ENCODE assay signal across 8 cellular contexts in genomic region chr18:74148543-74149070, GRCh38. TPM values are rescaled to one million over a fixed set of nuclear protein-coding genes. Genes with fewer than 3 reads are reported as not detected.
DNase-seq lines count a peak whose midpoint lies in the region; ATAC-seq, FAIRE-seq and TF ChIP-seq lines count a peak whose summit lies in the region.

No MANE protein-coding gene starts in this region.

- peaks cover 2% of the 10 kb centered on the region for H3K9me3 Mint-ChIP-seq in activated naive CD8-positive, alpha-beta T cell treated with anti-CD3 and anti-CD28 coated beads for 36 hours

- in situ Hi-C loops in HepG2 (cut with HindIII; ENCODE audit: extremely low pct_ligation_motif_present, low pct_unique_long_range_greater_than_20kb): no loop called here

- H3K4me3 Mint-ChIP-seq in activated naive CD8-positive, alpha-beta T cell treated with anti-CD3 and anti-CD28 coated beads for 36 hours: peak overlapping the region; percentile 98

- peak in 1 of 2 experiments; percentile 53; a peak in 1 of 4 replicates for TF ChIP-seq POLR2A in HepG2 (IDR thresholded peaks at IDR 0.05; ENCODE audit: insufficient read depth in 1 of 2, low read depth in 2 of 2, low read length in 2 of 2)

- peaks cover 0 to 5% of the 10 kb centered on the region in 2 experiments; a peak in 2 of 5 replicates for H3K27me3 ChIP-seq in HepG2 (ENCODE audit: control insufficient read depth in 1 of 2, insufficient read depth in 2 of 2, low read length in 2 of 2)
- H3K27me3 ChIP-seq in upper lobe of right lung: no peaks in the 10 kb centered on the region

- H3K9me3 ChIP-seq in HepG2 (ENCODE audit: low read length) (no peaks in the 10 kb centered on the region), upper lobe of right lung (no peaks in the 10 kb centered on the region)

- no peaks in the 10 kb centered on the region for H4K20me1 ChIP-seq in HepG2 (ENCODE audit: insufficient read depth, low read length)

- H3K27ac ChIP-seq in HepG2 (ENCODE audit: extremely low read length, insufficient read depth, low read length): peak overlapping the region; percentile 67
- H3K27ac ChIP-seq in upper lobe of right lung: peak overlapping the region; percentile 90

- H3K4me3 ChIP-seq in HepG2 (replicated peaks in 1 of 3; ENCODE audit: insufficient read depth in 1 of 3, low read depth in 2 of 3, low read length in 3 of 3) (peak overlapping the region; percentile 80 to 96 (median 80)), upper lobe of right lung (peak overlapping the region; percentile 75)

- TF ChIP-seq EP300 in HepG2 (IDR thresholded peaks at IDR 0.05; ENCODE audit: low read depth in 2 of 2, low read length in 2 of 2) (no peak), HepG2 (CRISPR knock-in tag; IDR thresholded peaks at IDR 0.05; ENCODE audit: borderline replicate concordance) (no peak)

- H3K4me1 Mint-ChIP-seq in activated naive CD8-positive, alpha-beta T cell treated with anti-CD3 and anti-CD28 coated beads for 36 hours: peaks cover 52% of the 10 kb centered on the region

- H3K36me3 ChIP-seq in HepG2 (replicated peaks in 1 of 2; ENCODE audit: control insufficient read depth in 1 of 2, insufficient read depth in 2 of 2, low read length in 2 of 2) (peaks cover 9 to 19% of the 10 kb centered on the region in 2 experiments; a peak in 4 of 5 replicates), upper lobe of right lung (no peaks in the 10 kb centered on the region)

- peak overlapping the region; percentile 89 for H2AFZ ChIP-seq in HepG2 (ENCODE audit: low read length)

- peak overlapping the region; percentile 89 for H3K9ac ChIP-seq in HepG2 (ENCODE audit: insufficient read depth, low read depth, low read length)

- peak; percentile 57 for DNase-seq in DMS53 (lab: John Stamatoyannopoulos, UW)
- DNase-seq in DMS53 treated with DMSO at 0.1 percent for 48 hours (lab: John Stamatoyannopoulos, UW; ENCODE audit: unreplicated experiment): no peak
- no peak for DNase-seq in activated naive CD8-positive, alpha-beta T cell treated with anti-CD3 and anti-CD28 coated beads for 36 hours
- DNase-seq in HepG2 (ENCODE audit: low spot score): no peak
- DNase-seq in upper lobe of right lung: no peak
- no peak for DNase-seq in D721Med (ENCODE audit: insufficient read length, low spot score)
- DNase-seq in AG08396 (ENCODE audit: low spot score): no peak

- peaks cover 38% of the 10 kb centered on the region for H3K36me3 Mint-ChIP-seq in activated naive CD8-positive, alpha-beta T cell treated with anti-CD3 and anti-CD28 coated beads for 36 hours

- peak overlapping the region; percentile 99 for H3K27ac Mint-ChIP-seq in activated naive CD8-positive, alpha-beta T cell treated with anti-CD3 and anti-CD28 coated beads for 36 hours

- intact Hi-C loops in HepG2 (cut with micrococcal nuclease; ENCODE audit: unreplicated experiment) (loop anchor here (5.0 kb wide), 1 partner anchor 349 kb away; the partner anchor contains the start of gene CNDP2), upper lobe of right lung (cut with DNase I) (no loop called here)

- H3K4me2 ChIP-seq in HepG2 (ENCODE audit: low read depth, low read length): peak overlapping the region; percentile 96

- peaks cover 31% of the 10 kb centered on the region for H3K4me1 ChIP-seq in HepG2 (ENCODE audit: insufficient read depth, low read length)
- H3K4me1 ChIP-seq in upper lobe of right lung: peaks cover 20% of the 10 kb centered on the region

- FAIRE-seq in HepG2 (lab: Jason Lieb, UNC): no peak
- no peak for FAIRE-seq in D721Med (lab: Jason Lieb, UNC)

- POLR2A ChIA-PET in HepG2 (lab: Yijun Ruan, JAX): interaction anchor here (0.7 kb wide), 1 partner anchor 24 kb away, joined by 3 read pairs; no protein-coding TSS in a partner anchor

- ATAC-seq in HG03064 (IDR thresholded peaks at IDR 0.05; ENCODE audit: low read depth, unreplicated experiment) (peak; percentile 10), HepG2 (no peak), upper lobe of right lung (no peak)

- no peak for TF ChIP-seq RAD21 in HepG2 (CRISPR knock-in tag; IDR thresholded peaks at IDR 0.05)

- BruUV-seq in HepG2 (replicated peaks; lab: Mats Ljungman, UMichigan): TSS peak; percentile 81

- TF ChIP-seq CTCF in HepG2 (CRISPR knock-in tag; IDR thresholded peaks at IDR 0.05) (no peak), upper lobe of right lung (IDR thresholded peaks at IDR 0.05) (no peak), D721Med (IDR thresholded peaks at IDR 0.05; ENCODE audit: insufficient read depth, missing control alignments) (no peak)

- peaks cover 6% of the 10 kb centered on the region for H3K27me3 Mint-ChIP-seq in activated naive CD8-positive, alpha-beta T cell treated with anti-CD3 and anti-CD28 coated beads for 36 hours

- peaks cover 49% of the 10 kb centered on the region for H3K79me2 ChIP-seq in HepG2 (ENCODE audit: insufficient read depth, low read length)

- CTCF ChIA-PET in HepG2 (lab: Yijun Ruan, JAX; ENCODE audit: low intra/inter-chr PET ratio, low total read pairs): no interaction called here

- WGBS in HepG2 (ENCODE audit: low lambda C conversion rate): 1% methylated on average over 23 of the region's 25 CpGs

TF ChIP-seq in HepG2, 621 proteins besides CTCF, POLR2A, EP300 and RAD21 (continues in another document):
- TF ChIP-seq MED8 (CRISPR knock-in tag; IDR thresholded peaks at IDR 0.05; ENCODE audit: insufficient replicate concordance): no peak
- 0 out of 2 replicates have a peak, but pooled peaks have one; percentile 7 for TF ChIP-seq DRAP1 (CRISPR knock-in tag; IDR thresholded peaks at IDR 0.05)

RNA-seq across cellular contexts. Expression of gene TIMM21, which starts 0.3 kb away (rescaled TPM):
- 10 to 100 TPM; 78.1 to 79.0 TPM for total RNA-seq in activated naive CD8-positive, alpha-beta T cell treated with anti-CD3 and anti-CD28 coated beads for 36 hours
- total RNA-seq in HepG2 (2016; rRNA removed; fragmentation: Illumina TruSeq; extraction: Trizol): 55.6 and 62.3 TPM in 2 replicates
- total RNA-seq in HepG2 (2016; cell fraction: cytosol; rRNA removed; fragmentation: Illumina TruSeq; extraction: Trizol; ENCODE audit: low read depth): 35.3 and 46.1 TPM in 2 replicates
- total RNA-seq in HepG2 (2016; cell fraction: insoluble cytoplasmic fraction; rRNA removed; fragmentation: Illumina TruSeq; extraction: Trizol): 61.9 and 63.6 TPM in 2 replicates
- 71.2 and 72.9 TPM in 2 replicates for total RNA-seq in HepG2 (2016; cell fraction: membrane; rRNA removed; fragmentation: Illumina TruSeq; extraction: Trizol)
- 50.3 and 53.1 TPM in 2 replicates for total RNA-seq in HepG2 (2016; cell fraction: nucleus; rRNA removed; fragmentation: Illumina TruSeq; extraction: Trizol)
- polyA plus RNA-seq in HepG2 (2011; rRNA removed): 21.5 and 29.6 TPM in 2 replicates
- 20.1 and 24.5 TPM in 2 replicates for polyA plus RNA-seq in HepG2 (2011; cell fraction: cytosol; rRNA removed)
- polyA plus RNA-seq in HepG2 (2011; cell fraction: nucleus; rRNA removed): 28.1 and 29.2 TPM in 2 replicates
- 18.6 and 31.7 TPM in 2 replicates for polyA plus RNA-seq in HepG2 (2012)
- polyA plus RNA-seq in HepG2 (2016; cell fraction: cytosol; fragmentation: Illumina TruSeq; extraction: Trizol; ENCODE audit: low read depth): 62.2 and 78.6 TPM in 2 replicates
- polyA plus RNA-seq in HepG2 (2016; cell fraction: insoluble cytoplasmic fraction; fragmentation: Illumina TruSeq; extraction: Trizol; ENCODE audit: low read depth): 76.6 and 85.1 TPM in 2 replicates
- 76.0 and 95.4 TPM in 2 replicates for polyA plus RNA-seq in HepG2 (2016; cell fraction: membrane; fragmentation: Illumina TruSeq; extraction: Trizol; ENCODE audit: low read depth)
- polyA plus RNA-seq in HepG2 (2016; cell fraction: nucleus; fragmentation: Illumina TruSeq; extraction: Trizol; ENCODE audit: insufficient read depth, low read depth): 116 and 118 TPM in 2 replicates
- polyA minus RNA-seq in HepG2 (2011; rRNA and poly(A)+ RNA removed; ENCODE audit: low replicate concordance): 14.0 and 39.3 TPM in 2 replicates
- polyA minus RNA-seq in HepG2 (2011; cell fraction: cytosol; rRNA and poly(A)+ RNA removed): 9.4 and 19.0 TPM in 2 replicates
- polyA minus RNA-seq in HepG2 (2011; cell fraction: nucleus; rRNA and poly(A)+ RNA removed): 27.0 and 31.7 TPM in 2 replicates
- 20.2 TPM for total RNA-seq in upper lobe of right lung

RNA-seq across cellular contexts. Expression of gene FBXO15, which starts 1.0 kb away (rescaled TPM):
- total RNA-seq in activated naive CD8-positive, alpha-beta T cell treated with anti-CD3 and anti-CD28 coated beads for 36 hours: 1 to 10 TPM; 3.0 to 3.8 TPM
- total RNA-seq in HepG2 (2016; rRNA removed; fragmentation: Illumina TruSeq; extraction: Trizol): 0.09 TPM in 1 of 2 replicates, not detected in the other
- not detected in 2 replicates for total RNA-seq in HepG2 (2016; cell fraction: cytosol; rRNA removed; fragmentation: Illumina TruSeq; extraction: Trizol; ENCODE audit: low read depth)
- total RNA-seq in HepG2 (2016; cell fraction: insoluble cytoplasmic fraction; rRNA removed; fragmentation: Illumina TruSeq; extraction: Trizol): not detected in 2 replicates
- not detected in 2 replicates for total RNA-seq in HepG2 (2016; cell fraction: membrane; rRNA removed; fragmentation: Illumina TruSeq; extraction: Trizol)
- total RNA-seq in HepG2 (2016; cell fraction: nucleus; rRNA removed; fragmentation: Illumina TruSeq; extraction: Trizol): not detected in 2 replicates
- polyA plus RNA-seq in HepG2 (2011; rRNA removed): 0.12 and 0.46 TPM in 2 replicates
- polyA plus RNA-seq in HepG2 (2011; cell fraction: cytosol; rRNA removed): 0.09 and 0.11 TPM in 2 replicates
- polyA plus RNA-seq in HepG2 (2011; cell fraction: nucleus; rRNA removed): 0.23 and 0.43 TPM in 2 replicates
- 0.16 TPM in 1 of 2 replicates, not detected in the other for polyA plus RNA-seq in HepG2 (2012)
- polyA plus RNA-seq in HepG2 (2016; cell fraction: cytosol; fragmentation: Illumina TruSeq; extraction: Trizol; ENCODE audit: low read depth): not detected in 2 replicates
- 0.40 TPM in 1 of 2 replicates, not detected in the other for polyA plus RNA-seq in HepG2 (2016; cell fraction: insoluble cytoplasmic fraction; fragmentation: Illumina TruSeq; extraction: Trizol; ENCODE audit: low read depth)
- polyA plus RNA-seq in HepG2 (2016; cell fraction: membrane; fragmentation: Illumina TruSeq; extraction: Trizol; ENCODE audit: low read depth): not detected in 2 replicates
- polyA plus RNA-seq in HepG2 (2016; cell fraction: nucleus; fragmentation: Illumina TruSeq; extraction: Trizol; ENCODE audit: insufficient read depth, low read depth): not detected in 2 replicates
- 0.40 TPM in 1 of 2 replicates, not detected in the other for polyA minus RNA-seq in HepG2 (2011; rRNA and poly(A)+ RNA removed; ENCODE audit: low replicate concordance)
- polyA minus RNA-seq in HepG2 (2011; cell fraction: cytosol; rRNA and poly(A)+ RNA removed): not detected in 2 replicates
- polyA minus RNA-seq in HepG2 (2011; cell fraction: nucleus; rRNA and poly(A)+ RNA removed): 0.37 and 0.39 TPM in 2 replicates
- 0.81 TPM for total RNA-seq in upper lobe of right lung
